In genomic region chr16:75555707-75556512, GRCh38 we compare ENCODE assay signal across 1 cellular context.
A peak's percentile ranks its signal among the peaks of the same experiment; 100 is the strongest.
TF ChIP-seq lines count a peak whose summit lies in the region.

Gene TMEM231 (minus strand): TSS chr16:75556252. CDS start chr16:75556209, 43 bp downstream.

TF ChIP-seq in HepG2, 621 proteins besides CTCF, POLR2A, EP300 and RAD21 (continued from another document):
- peak; percentile 57 for TF ChIP-seq HOXA3 (CRISPR knock-in tag; IDR thresholded peaks at IDR 0.05)
- TF ChIP-seq RFX1 (IDR thresholded peaks at IDR 0.05) = peak; percentile 96
- no peak for TF ChIP-seq ZBTB38 (CRISPR knock-in tag; IDR thresholded peaks at IDR 0.05)
- TF ChIP-seq ZFP36 (IDR thresholded peaks at IDR 0.05; ENCODE audit: borderline replicate concordance, low read depth, low read length, partially characterized antibody) = no peak
- TF ChIP-seq FOXM1 (CRISPR knock-in tag; IDR thresholded peaks at IDR 0.05) = no peak
- no peak for TF ChIP-seq ZMYM2 (CRISPR knock-in tag; IDR thresholded peaks at IDR 0.05)
- TF ChIP-seq HDAC2 (CRISPR knock-in tag; IDR thresholded peaks at IDR 0.05) = peak; percentile 56
